30 cellular contexts compared by ENCODE assay signal in the genomic region with DNA sequence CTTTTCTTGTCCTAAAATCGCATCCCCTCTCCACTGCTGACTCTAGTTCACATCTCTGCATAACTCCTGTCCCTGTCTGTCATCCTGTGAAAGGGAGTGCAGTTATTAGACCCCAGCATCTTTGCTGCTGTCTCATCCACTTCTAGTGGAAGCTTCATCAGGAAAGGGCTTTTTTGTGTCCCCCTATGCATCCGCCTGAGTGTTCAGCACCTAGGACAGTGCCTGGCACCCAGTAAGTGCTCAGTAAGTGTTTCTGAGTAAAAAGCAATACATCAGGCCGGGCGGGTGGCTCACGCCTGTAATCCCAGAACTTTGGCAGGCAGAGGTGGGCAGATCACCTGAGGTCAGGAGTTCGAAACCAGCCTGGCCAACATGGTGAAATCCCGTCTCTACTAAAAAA.
DNase-seq lines count a peak whose midpoint lies in the region; ATAC-seq, FAIRE-seq and TF ChIP-seq lines count a peak whose summit lies in the region.
"Had no signal": no experiment of that assay in that cellular context is flagged by ENCODE, and none has a peak within 500 bp of the region (broad histone marks: within the 10 kb centered on the region; RNA-seq: fewer than 3 reads in every experiment).

No MANE protein-coding gene starts in this region.

- ATAC-seq in HepG2 = no peak
- ATAC-seq in right lobe of liver = no peak
- no peak for ATAC-seq in GM18867 (IDR thresholded peaks at IDR 0.05; ENCODE audit: unreplicated experiment)
- no peak for ATAC-seq in upper lobe of right lung
- ATAC-seq: activated T-helper 17 cell treated with anti-CD3 and anti-CD28 coated beads, Interleukin-2, amount 50 U/mL, for 72 hours had no signal

- DNase-seq in HepG2 (ENCODE audit: low spot score) = no peak
- no peak for DNase-seq in right lobe of liver
- DNase-seq in NT2/D1 (ENCODE audit: low read depth, low spot score) = peak; percentile 43
- DNase-seq in hepatocyte (ENCODE audit: low spot score) = peak; percentile 19
- DNase-seq in urothelium cell line (ENCODE audit: low spot score) = no peak
- no peak for DNase-seq in KG1 (lab: John Stamatoyannopoulos, UW)
- DNase-seq in upper lobe of right lung = no peak
- DNase-seq: activated CD4-positive, alpha-beta T cell treated with anti-CD3 and anti-CD28 coated beads, Interleukin-2, amount 10 ng/mL, durations not matched to agents 24 days and 14 days; activated CD8-positive, alpha-beta memory T cell treated with anti-CD3 and anti-CD28 coated beads, Interleukin-2, amount 50 U/mL, for 48 hours; activated naive CD8-positive, alpha-beta T cell treated with anti-CD3 and anti-CD28 coated beads for 36 hours; central memory CD4-positive, alpha-beta T cell; COR-L47; DMS79 treated with DMSO at 0.1 percent for 48 hours; HCEC 1CT; kidney glomerular epithelial cell; MV-4-11; NCI-H1694; NCI-H2171 treated with DMSO at 0.1 percent for 48 hours; NCI-H524 treated with DMSO at 0.1 percent for 48 hours; nucleus accumbens; spleen; stimulated activated CD4-positive, alpha-beta T cell treated with anti-CD3 and anti-CD28 coated beads, Interleukin-4, amount 100 ng/mL, for 1 hour; stimulated activated naive CD4-positive, alpha-beta T cell had no signal

- H3K36me3 ChIP-seq in HepG2 (replicated peaks in 1 of 2; ENCODE audit: control insufficient read depth in 1 of 2, insufficient read depth in 2 of 2, low read length in 2 of 2) (no peaks in the 10 kb centered on the region), right lobe of liver (no peaks in the 10 kb centered on the region), NT2/D1 (ENCODE audit: insufficient read depth, insufficient read length, low read length) (no peaks in the 10 kb centered on the region), hepatocyte (replicated peaks; ENCODE audit: insufficient read depth, low read depth) (no peaks in the 10 kb centered on the region), upper lobe of right lung (no peaks in the 10 kb centered on the region)
- H3K36me3 ChIP-seq: ascending aorta; BLaER1 treated with 17β-estradiol and CSF1 and Interleukin-3, amounts not matched to agents 10 nM and 100 nM; spleen; thoracic aorta had no signal

- H3K27ac ChIP-seq in HepG2 (ENCODE audit: extremely low read length, insufficient read depth, low read length) (no peak overlapping the region), right lobe of liver (no peak overlapping the region), hepatocyte (no peak overlapping the region), upper lobe of right lung (no peak overlapping the region)
- H3K27ac ChIP-seq: ascending aorta; BLaER1 treated with 17β-estradiol and CSF1 and Interleukin-3, amounts not matched to agents 10 nM and 100 nM; spleen; thoracic aorta; VCaP had no signal

- H3K4me2 ChIP-seq in HepG2 (ENCODE audit: low read depth, low read length) (no peak overlapping the region), hepatocyte (no peak overlapping the region)

- no peaks in the 10 kb centered on the region for H3K9me2 ChIP-seq in hepatocyte (replicated peaks; ENCODE audit: insufficient read depth)

- TF ChIP-seq POLR2A in HepG2 (IDR thresholded peaks at IDR 0.05; ENCODE audit: insufficient read depth in 1 of 2, low read depth in 2 of 2, low read length in 2 of 2) = no peak
- no peak for TF ChIP-seq POLR2A in right lobe of liver (IDR thresholded peaks at IDR 0.05)

- TF ChIP-seq RAD21 in HepG2 (CRISPR knock-in tag; IDR thresholded peaks at IDR 0.05) = no peak

- H3K27me3 ChIP-seq in HepG2 (ENCODE audit: control insufficient read depth in 1 of 2, insufficient read depth in 2 of 2, low read length in 2 of 2) = no peaks in the 10 kb centered on the region; a peak in 1 of 5 replicates
- no peaks in the 10 kb centered on the region for H3K27me3 ChIP-seq in right lobe of liver
- no peaks in the 10 kb centered on the region for H3K27me3 ChIP-seq in NT2/D1 (ENCODE audit: insufficient read depth, insufficient read length)
- no peaks in the 10 kb centered on the region for H3K27me3 ChIP-seq in hepatocyte
- no peaks in the 10 kb centered on the region for H3K27me3 ChIP-seq in upper lobe of right lung
- H3K27me3 ChIP-seq: ascending aorta; BLaER1 treated with 17β-estradiol and CSF1 and Interleukin-3, amounts not matched to agents 10 nM and 100 nM had no signal

- no peaks in the 10 kb centered on the region for H4K20me1 ChIP-seq in HepG2 (ENCODE audit: insufficient read depth, low read length)
- H4K20me1 ChIP-seq in hepatocyte (ENCODE audit: insufficient read depth, poor library complexity, severe bottlenecking) = no peaks in the 10 kb centered on the region
- H4K20me1 ChIP-seq: BLaER1 treated with 17β-estradiol and CSF1 and Interleukin-3, amounts not matched to agents 10 nM and 100 nM had no signal

- H2AFZ ChIP-seq in HepG2 (ENCODE audit: low read length) (no peak overlapping the region), hepatocyte (no peak overlapping the region)

- TF ChIP-seq CTCF in HepG2 (CRISPR knock-in tag; IDR thresholded peaks at IDR 0.05) (no peak), right lobe of liver (IDR thresholded peaks at IDR 0.05) (no peak), hepatocyte (IDR thresholded peaks at IDR 0.05; ENCODE audit: poor library complexity) (no peak), upper lobe of right lung (IDR thresholded peaks at IDR 0.05) (no peak)

- H3K4me1 ChIP-seq in HepG2 (ENCODE audit: insufficient read depth, low read length) (no peaks in the 10 kb centered on the region), right lobe of liver (no peaks in the 10 kb centered on the region), NT2/D1 (ENCODE audit: insufficient read depth, insufficient read length) (peaks cover 7% of the 10 kb centered on the region), hepatocyte (ENCODE audit: insufficient read depth) (no peaks in the 10 kb centered on the region), upper lobe of right lung (no peaks in the 10 kb centered on the region)
- H3K4me1 ChIP-seq: spleen had no signal

- no peak overlapping the region for H3K9ac ChIP-seq in HepG2 (ENCODE audit: insufficient read depth, low read depth, low read length)
- H3K9ac ChIP-seq in NT2/D1 (ENCODE audit: insufficient read length, low read depth) = no peak overlapping the region
- H3K9ac ChIP-seq: BLaER1 treated with 17β-estradiol and CSF1 and Interleukin-3, amounts not matched to agents 10 nM and 100 nM had no signal

- FAIRE-seq in HepG2 (lab: Jason Lieb, UNC) (no peak), urothelium cell line (lab: Jason Lieb, UNC) (peak; percentile 5)
- FAIRE-seq: GM12891 had no signal

- intact Hi-C loops in HepG2 (cut with micrococcal nuclease; ENCODE audit: unreplicated experiment) (loop anchor here (10.0 kb wide), 1 partner anchor 235 kb away; no protein-coding TSS in a partner anchor), right lobe of liver (cut with DNase I) (no loop called here), upper lobe of right lung (cut with DNase I) (no loop called here)

- BruUV-seq in HepG2 (replicated peaks; lab: Mats Ljungman, UMichigan) = no TSS peak

- TF ChIP-seq EP300 in HepG2 (IDR thresholded peaks at IDR 0.05; ENCODE audit: low read depth in 2 of 2, low read length in 2 of 2) (no peak), HepG2 (CRISPR knock-in tag; IDR thresholded peaks at IDR 0.05; ENCODE audit: borderline replicate concordance) (no peak)

- H3K4me3 ChIP-seq in HepG2 (replicated peaks in 1 of 3; ENCODE audit: insufficient read depth in 1 of 3, low read depth in 2 of 3, low read length in 3 of 3) = no peak overlapping the region
- no peak overlapping the region for H3K4me3 ChIP-seq in right lobe of liver
- no peak overlapping the region for H3K4me3 ChIP-seq in NT2/D1 (ENCODE audit: insufficient read length, low read depth)
- no peak overlapping the region for H3K4me3 ChIP-seq in hepatocyte
- no peak overlapping the region for H3K4me3 ChIP-seq in upper lobe of right lung
- H3K4me3 ChIP-seq: ascending aorta; BLaER1 treated with 17β-estradiol and CSF1 and Interleukin-3, amounts not matched to agents 10 nM and 100 nM; spleen; thoracic aorta had no signal

- H3K9me3 ChIP-seq in HepG2 (ENCODE audit: low read length) = no peaks in the 10 kb centered on the region
- H3K9me3 ChIP-seq in right lobe of liver = no peaks in the 10 kb centered on the region
- H3K9me3 ChIP-seq in NT2/D1 (ENCODE audit: insufficient read depth, low read length) = no peaks in the 10 kb centered on the region
- H3K9me3 ChIP-seq in hepatocyte (ENCODE audit: low read depth) = no peaks in the 10 kb centered on the region
- no peaks in the 10 kb centered on the region for H3K9me3 ChIP-seq in upper lobe of right lung
- H3K9me3 ChIP-seq: ascending aorta, spleen, thoracic aorta had no signal

- in situ Hi-C loops in HepG2 (cut with HindIII; ENCODE audit: extremely low pct_ligation_motif_present, low pct_unique_long_range_greater_than_20kb) = loop anchor here (10.0 kb wide), 1 partner anchor 245 kb away; no protein-coding TSS in a partner anchor

- CTCF ChIA-PET in HepG2 (lab: Yijun Ruan, JAX; ENCODE audit: low intra/inter-chr PET ratio, low total read pairs) = no interaction called here

- H3K79me2 ChIP-seq in HepG2 (ENCODE audit: insufficient read depth, low read length) (no peaks in the 10 kb centered on the region), hepatocyte (no peaks in the 10 kb centered on the region)

- POLR2A ChIA-PET in HepG2 (lab: Yijun Ruan, JAX) = no interaction called here

- 17% methylated on average over 7 of the region's 7 CpGs for WGBS in HepG2 (ENCODE audit: low lambda C conversion rate)
- WGBS in right lobe of liver (ENCODE audit: insufficient coverage, low coverage, low lambda C conversion rate, missing lambda C conversion rate) = 53% methylated on average over 7 of the region's 7 CpGs
- 65% methylated on average over 7 of the region's 7 CpGs for WGBS in hepatocyte (ENCODE audit: low lambda C conversion rate, missing lambda C conversion rate)

Comparison
In these comparisons a context has a peak if more than half of its experiments do, and no peak if none do; other contexts are left out.
1. DNase-seq: peak in NT2/D1 (single experiment) and hepatocyte (single experiment); none in HepG2 (single experiment), right lobe of liver (0 of 3), urothelium cell line (single experiment), KG1 (single experiment) and upper lobe of right lung (single experiment).